Comparison of ENCODE assay signal across 8 cellular contexts in the genomic region with DNA sequence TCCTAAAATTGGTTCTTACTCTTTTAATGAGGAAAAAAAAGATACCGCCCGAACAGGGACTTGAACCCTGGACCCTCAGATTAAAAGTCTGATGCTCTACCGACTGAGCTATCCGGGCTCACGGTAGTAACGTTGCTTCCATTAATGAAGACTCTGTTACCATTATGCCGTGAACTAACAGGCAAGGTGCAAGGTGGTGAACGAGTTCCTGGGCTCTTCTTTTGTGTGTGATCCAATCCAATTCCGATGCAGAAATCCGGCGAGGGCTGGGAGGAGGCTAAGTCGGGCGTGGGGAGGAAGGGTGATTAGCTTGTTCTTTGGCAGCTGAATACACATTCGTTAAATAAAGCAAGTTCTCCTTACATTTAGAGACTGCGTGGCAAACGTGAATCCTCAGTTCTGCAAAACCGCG. TPM values are rescaled to one million over a fixed set of nuclear protein-coding genes. Genes with fewer than 3 reads are reported as not detected.
A peak's percentile ranks its signal among the peaks of the same experiment; 100 is the strongest.
DNase-seq lines count a peak whose midpoint lies in the region; ATAC-seq, FAIRE-seq and TF ChIP-seq lines count a peak whose summit lies in the region.

No MANE protein-coding gene starts in this region.

- peaks cover 19% of the 10 kb centered on the region; the same call in 1 of the 2 replicates for H3K23me2 ChIP-seq in H1 (ENCODE audit: low read depth, low read length)

- H2AK5ac ChIP-seq in H1 (ENCODE audit: low read depth, low read length), result no peak overlapping the region

- H4K91ac ChIP-seq in H1 (replicated peaks; ENCODE audit: insufficient read length, low read length), result no peak overlapping the region

- DNase-seq in Right ventricle myocardium inferior (ENCODE audit: missing footprints) (no peak), cardiac septum (ENCODE audit: low spot score) (no peak), NCI-H526 (lab: John Stamatoyannopoulos, UW) (peak; percentile 82 to 83), H1 (ENCODE audit: low read depth in 1 of 2, low spot score in 2 of 2) (peak; percentile 82 to 97)
- DNase-seq in activated CD8-positive, alpha-beta T cell treated with anti-CD3 and anti-CD28 coated beads for 36 hours, result peak; percentile 85
- DNase-seq in stimulated activated CD8-positive, alpha-beta memory T cell treated with anti-CD3 and anti-CD28 coated beads, Interleukin-4, amount 100 ng/mL, for 24 hours (ENCODE audit: low read depth), result peak; percentile 42

- peak overlapping the region; percentile 73 to 91 for H3K4me2 ChIP-seq in H1 (ENCODE audit: insufficient read depth in 1 of 2, low read depth in 2 of 2, low read length in 2 of 2)

- H3K56ac ChIP-seq in H1 (replicated peaks; ENCODE audit: insufficient read length, low read depth, low read length), result no peak overlapping the region

- H3K18ac ChIP-seq in H1 (ENCODE audit: extremely low read depth, low read length), result no peak overlapping the region

- no peak overlapping the region for H3K14ac ChIP-seq in H1 (ENCODE audit: insufficient read length)

- intact Hi-C loops in Right ventricle myocardium inferior (cut with DNase I), result loop anchor here (1.0 to 5.0 kb wide), 2 partner anchors 9 to 52 kb away; no protein-coding TSS in a partner anchor
- intact Hi-C loops in cardiac septum (cut with DNase I), result loop anchor here (2.0 to 5.0 kb wide), 2 partner anchors 57 to 109 kb away; a partner anchor contains a TSS
- intact Hi-C loops in activated CD8-positive, alpha-beta T cell treated with anti-CD3 and anti-CD28 coated beads for 36 hours (cut with micrococcal nuclease), result no loop called here

- H3K4me1 ChIP-seq in H1 (replicated peaks in 1 of 4; ENCODE audit: control insufficient read depth in 3 of 4, insufficient read depth in 4 of 4, low read length in 3 of 4), result peaks cover 2 to 5% (median 3%) of the 10 kb centered on the region in 4 experiments; a peak in 6 of 7 replicates
- H3K4me1 ChIP-seq in mesodermal cell (ENCODE audit: control insufficient read depth, insufficient read depth, low read length, poor library complexity, severe bottlenecking), result no peaks in the 10 kb centered on the region

- H2BK12ac ChIP-seq in H1 (ENCODE audit: low read depth, low read length), result 0 out of 2 replicates have a peak overlapping the region, but pooled peaks have one; percentile 69

- H3K9me3 Mint-ChIP-seq in activated CD8-positive, alpha-beta T cell treated with anti-CD3 and anti-CD28 coated beads for 36 hours, result no peaks in the 10 kb centered on the region

- no peaks in the 10 kb centered on the region; a peak in 1 of 7 replicates for H3K27me3 ChIP-seq in H1 (replicated peaks in 1 of 4; ENCODE audit: control insufficient read depth in 3 of 4, extremely low read depth in 1 of 4, insufficient read depth in 3 of 4, low read length in 3 of 4)

- TF ChIP-seq POLR2A in H1 (IDR thresholded peaks at IDR 0.05; ENCODE audit: control extremely low read depth in 1 of 2, low read depth in 2 of 2, low read length in 2 of 2), result no peak

- ATAC-seq in Right ventricle myocardium inferior (peak; percentile 76), HG03432 (IDR thresholded peaks at IDR 0.05; ENCODE audit: unreplicated experiment) (peak; percentile 34)
- peak; percentile 28 for ATAC-seq in activated CD8-positive, alpha-beta T cell treated with anti-CD3 and anti-CD28 coated beads for 36 hours

- H3K4me1 Mint-ChIP-seq in activated CD8-positive, alpha-beta T cell treated with anti-CD3 and anti-CD28 coated beads for 36 hours (ENCODE audit: low read depth), result peaks cover 39% of the 10 kb centered on the region

- no peak overlapping the region for H3K4ac ChIP-seq in H1 (replicated peaks; ENCODE audit: insufficient read length, low read depth, low read length)

- no peak for TF ChIP-seq RAD21 in H1 (IDR thresholded peaks at IDR 0.05 in 1 of 2, conservative IDR thresholded peaks at IDR 0.05 in 1 of 2; ENCODE audit: low read depth in 2 of 2, low read length in 2 of 2)

- peaks cover 3% of the 10 kb centered on the region for H3K36me3 Mint-ChIP-seq in activated CD8-positive, alpha-beta T cell treated with anti-CD3 and anti-CD28 coated beads for 36 hours (ENCODE audit: low read depth)

- H4K20me1 ChIP-seq in H1 (replicated peaks in 1 of 2; ENCODE audit: control insufficient read depth in 1 of 2, insufficient read depth in 2 of 2, low read length in 2 of 2), result no peaks in the 10 kb centered on the region

- H2BK5ac ChIP-seq in H1 (ENCODE audit: low read depth, low read length), result peak overlapping the region; percentile 60; the same call in 1 of the 2 replicates

- H3K27ac ChIP-seq in H1 (ENCODE audit: low read depth, low read length) (no peak overlapping the region), mesodermal cell (ENCODE audit: low read depth, low read length, severe bottlenecking) (peak overlapping the region; percentile 55)

- no peak for TF ChIP-seq CTCF in activated CD8-positive, alpha-beta T cell treated with anti-CD3 and anti-CD28 coated beads for 36 hours (IDR thresholded peaks at IDR 0.05)
- peak in 1 of 3 experiments; percentile 8; a peak in 1 of 4 replicates for TF ChIP-seq CTCF in H1 (IDR thresholded peaks at IDR 0.05; ENCODE audit: control extremely low read depth in 1 of 3, insufficient read depth in 1 of 3, low read depth in 1 of 3, low read length in 3 of 3)

- H4K5ac ChIP-seq in H1 (ENCODE audit: insufficient read length, low read depth, low read length), result no peak overlapping the region

- H3K36me3 ChIP-seq in H1 (ENCODE audit: control insufficient read depth in 2 of 4, insufficient read depth in 4 of 4, low read length in 3 of 4) (no peaks in the 10 kb centered on the region), mesodermal cell (ENCODE audit: control insufficient read depth, insufficient read depth, low read length) (no peaks in the 10 kb centered on the region)

- CTCF ChIA-PET in activated CD8-positive, alpha-beta T cell treated with anti-CD3 and anti-CD28 coated beads for 36 hours (lab: Charles Lee), result interaction anchor here (1.2 to 2.2 kb wide), 5 partner anchors 9 to 109 kb away, joined by 3 to 7 read pairs (median 5); no protein-coding TSS in a partner anchor
- CTCF ChIA-PET in H1 (lab: Charles Lee; ENCODE audit: partially characterized antibody), result interaction anchor here (1.5 kb wide), 1 partner anchor 117 kb away, joined by 3 read pairs; no protein-coding TSS in a partner anchor

- POLR2A ChIA-PET in activated CD8-positive, alpha-beta T cell treated with anti-CD3 and anti-CD28 coated beads for 36 hours (lab: Charles Lee), result interaction anchor here (1.0 to 5.0 kb wide), 4 partner anchors 10 to 109 kb away, joined by 3 to 29 read pairs (median 5); a partner anchor contains a TSS
- POLR2A ChIA-PET in H1 (lab: Charles Lee; ENCODE audit: partially characterized antibody), result interaction anchor here (3.9 kb wide), 1 partner anchor 11 kb away, joined by 19 read pairs; no protein-coding TSS in a partner anchor

- no peaks in the 10 kb centered on the region for H3K79me1 ChIP-seq in H1 (ENCODE audit: low read depth, low read length)

- H2BK20ac ChIP-seq in H1 (ENCODE audit: low read length), result no peak overlapping the region

- no peak for TF ChIP-seq EP300 in H1 (IDR thresholded peaks at IDR 0.05; ENCODE audit: borderline replicate concordance in 1 of 2, low read depth in 2 of 2, low read length in 2 of 2)

- H3K27ac Mint-ChIP-seq in activated CD8-positive, alpha-beta T cell treated with anti-CD3 and anti-CD28 coated beads for 36 hours, result peak overlapping the region; percentile 95

- H2BK120ac ChIP-seq in H1 (replicated peaks; ENCODE audit: low read depth, low read length), result no peak overlapping the region

- 2% methylated on average over 18 of the region's 18 CpGs; no CpG with 5 or more reads in 1 of the 2 experiments for WGBS in H1 (ENCODE audit: extremely low coverage in 1 of 2, insufficient coverage in 1 of 2, insufficient read length in 1 of 2, insufficient replicate concordance in 2 of 2, low coverage in 1 of 2, low lambda C conversion rate in 2 of 2, missing lambda C conversion rate in 1 of 2), 2 experiments
- 0 to 2% methylated on average over 13 of the region's 18 CpGs for WGBS in mesodermal cell (ENCODE audit: insufficient coverage in 2 of 2), 2 experiments

- H3K9ac ChIP-seq in H1 (replicated peaks in 1 of 4; ENCODE audit: extremely low read depth in 1 of 4, low read depth in 3 of 4, low read length in 3 of 4), result peak overlapping the region; percentile 31 to 71 (median 44); a peak in 5 of 7 replicates

- peak overlapping the region; percentile 86 to 94 (median 90) for H3K4me3 ChIP-seq in H1 (ENCODE audit: extremely low read depth in 1 of 4, insufficient read depth in 2 of 4, low read depth in 3 of 4, low read length in 4 of 4)
- H3K4me3 ChIP-seq in mesodermal cell (ENCODE audit: extremely low read depth, insufficient read depth, low read length, poor library complexity, severe bottlenecking), result peak overlapping the region; percentile 86

- H2BK15ac ChIP-seq in H1 (ENCODE audit: low read length), result no peak overlapping the region

- H3K4me3 Mint-ChIP-seq in activated CD8-positive, alpha-beta T cell treated with anti-CD3 and anti-CD28 coated beads for 36 hours, result peak overlapping the region; percentile 90

- H3K79me2 ChIP-seq in H1 (ENCODE audit: control insufficient read depth in 1 of 2, insufficient read depth in 2 of 2, low read length in 2 of 2), result no peaks in the 10 kb centered on the region

- peaks cover 2% of the 10 kb centered on the region for H3K27me3 Mint-ChIP-seq in activated CD8-positive, alpha-beta T cell treated with anti-CD3 and anti-CD28 coated beads for 36 hours

- H3K9me3 ChIP-seq in H1 (ENCODE audit: insufficient read depth in 2 of 2, low read depth in 1 of 2, low read length in 1 of 2) (no peaks in the 10 kb centered on the region), mesodermal cell (ENCODE audit: control insufficient read depth, low read length) (no peaks in the 10 kb centered on the region)

- H3K23ac ChIP-seq in H1 (ENCODE audit: insufficient read length), result no peak overlapping the region

- no peak overlapping the region for H4K8ac ChIP-seq in H1 (ENCODE audit: extremely low read depth, insufficient read depth, low read length)

- H2AFZ ChIP-seq in H1 (ENCODE audit: low read length), result peak overlapping the region; percentile 95

- FAIRE-seq in H1 (lab: Jason Lieb, UNC), result peak; percentile 69

RNA-seq across cellular contexts. Expression of a gene that starts 49.0 kb away (rescaled TPM):
- total RNA-seq in Right ventricle myocardium inferior (not detected), cardiac septum (not detected)
- total RNA-seq in activated CD8-positive, alpha-beta T cell treated with anti-CD3 and anti-CD28 coated beads for 36 hours, result not detected
- not detected in 2 replicates for total RNA-seq in H1 (2021; fragmentation: NEBNext Ultra II Directional; extraction: Animal tissue kit (Norgen Biotek cat#: 25700))
- polyA plus RNA-seq in H1 (2011; rRNA removed), result not detected in 2 replicates
- polyA plus RNA-seq in H1 (2011; cell fraction: cytosol; rRNA removed), result not detected
- not detected for polyA plus RNA-seq in H1 (2011; cell fraction: nucleus; rRNA removed)
- not detected in 4 replicates for polyA plus RNA-seq in H1 (2012, experiment 1 of 2)
- not detected for polyA plus RNA-seq in H1 (2012, experiment 2 of 2)
- polyA plus RNA-seq in H1 (2013, experiment 1 of 2), result not detected
- not detected for polyA plus RNA-seq in H1 (2013, experiment 2 of 2)
- not detected in 2 replicates for polyA minus RNA-seq in H1 (2011; rRNA and poly(A)+ RNA removed)
- not detected for polyA minus RNA-seq in H1 (2011; cell fraction: cytosol; rRNA and poly(A)+ RNA removed)
- polyA minus RNA-seq in H1 (2011; cell fraction: nucleus; rRNA and poly(A)+ RNA removed), result not detected
- not detected for polyA plus RNA-seq in mesodermal cell (2013, experiment 1 of 2)
- not detected for polyA plus RNA-seq in mesodermal cell (2013, experiment 2 of 2)

RNA-seq across cellular contexts. Expression of a gene that starts 55.3 kb away (rescaled TPM):
- 38.5 TPM for total RNA-seq in Right ventricle myocardium inferior
- total RNA-seq in cardiac septum, result 35.1 TPM
- total RNA-seq in activated CD8-positive, alpha-beta T cell treated with anti-CD3 and anti-CD28 coated beads for 36 hours, result 10 to 100 TPM; 38.1 to 41.0 TPM
- 41.2 and 43.1 TPM in 2 replicates for total RNA-seq in H1 (2021; fragmentation: NEBNext Ultra II Directional; extraction: Animal tissue kit (Norgen Biotek cat#: 25700))
- polyA plus RNA-seq in H1 (2011; rRNA removed), result 10.8 and 13.2 TPM in 2 replicates
- polyA plus RNA-seq in H1 (2011; cell fraction: cytosol; rRNA removed), result 15.2 TPM
- 17.0 TPM for polyA plus RNA-seq in H1 (2011; cell fraction: nucleus; rRNA removed)
- 22.2 to 30.6 TPM (median 26.0 TPM) in 4 replicates for polyA plus RNA-seq in H1 (2012, experiment 1 of 2)
- 3.5 TPM for polyA plus RNA-seq in H1 (2012, experiment 2 of 2)
- polyA plus RNA-seq in H1 (2013, experiment 1 of 2), result 21.7 TPM
- polyA plus RNA-seq in H1 (2013, experiment 2 of 2), result 21.0 TPM
- 30.5 and 33.6 TPM in 2 replicates for polyA minus RNA-seq in H1 (2011; rRNA and poly(A)+ RNA removed)
- polyA minus RNA-seq in H1 (2011; cell fraction: cytosol; rRNA and poly(A)+ RNA removed), result 16.4 TPM
- polyA minus RNA-seq in H1 (2011; cell fraction: nucleus; rRNA and poly(A)+ RNA removed), result 21.8 TPM
- 43.5 TPM for polyA plus RNA-seq in mesodermal cell (2013, experiment 1 of 2)
- 40.8 TPM for polyA plus RNA-seq in mesodermal cell (2013, experiment 2 of 2)

RNA-seq across cellular contexts. Expression of a gene that starts 56.9 kb away (rescaled TPM):
- total RNA-seq in Right ventricle myocardium inferior (not detected), cardiac septum (not detected)
- not detected for total RNA-seq in activated CD8-positive, alpha-beta T cell treated with anti-CD3 and anti-CD28 coated beads for 36 hours
- not detected in 2 replicates for total RNA-seq in H1 (2021; fragmentation: NEBNext Ultra II Directional; extraction: Animal tissue kit (Norgen Biotek cat#: 25700))
- not detected in 2 replicates for polyA plus RNA-seq in H1 (2011; rRNA removed)
- not detected for polyA plus RNA-seq in H1 (2011; cell fraction: cytosol; rRNA removed)
- polyA plus RNA-seq in H1 (2011; cell fraction: nucleus; rRNA removed), result not detected
- not detected in 4 replicates for polyA plus RNA-seq in H1 (2012, experiment 1 of 2)
- not detected for polyA plus RNA-seq in H1 (2012, experiment 2 of 2)
- polyA plus RNA-seq in H1 (2013, experiment 1 of 2), result not detected
- not detected for polyA plus RNA-seq in H1 (2013, experiment 2 of 2)
- not detected in 2 replicates for polyA minus RNA-seq in H1 (2011; rRNA and poly(A)+ RNA removed)
- polyA minus RNA-seq in H1 (2011; cell fraction: cytosol; rRNA and poly(A)+ RNA removed), result not detected
- not detected for polyA minus RNA-seq in H1 (2011; cell fraction: nucleus; rRNA and poly(A)+ RNA removed)
- polyA plus RNA-seq in mesodermal cell (2013, experiment 1 of 2), result not detected
- not detected for polyA plus RNA-seq in mesodermal cell (2013, experiment 2 of 2)

Comparison
In these comparisons a context has a peak if more than half of its experiments do, and no peak if none do; other contexts are left out.
1. DNase-seq: peak in NCI-H526 (2 of 2), activated CD8-positive, alpha-beta T cell treated with anti-CD3 and anti-CD28 coated beads for 36 hours (single experiment), H1 (2 of 2) and stimulated activated CD8-positive, alpha-beta memory T cell treated with anti-CD3 and anti-CD28 coated beads, Interleukin-4, amount 100 ng/mL, for 24 hours (single experiment); none in Right ventricle myocardium inferior (single experiment) and cardiac septum (single experiment).
2. Peak in every context shown above with its lines, with median percentiles within 50 percentile points of each other: ATAC-seq.